In genomic region chr2:179239194-179239593, GRCh38 we compare ENCODE assay signal across 8 cellular contexts. TPM values are rescaled to one million over a fixed set of nuclear protein-coding genes. Genes with fewer than 3 reads are reported as not detected.
A peak's percentile ranks its signal among the peaks of the same experiment; 100 is the strongest.
DNase-seq lines count a peak whose midpoint lies in the region; ATAC-seq and TF ChIP-seq lines count a peak whose summit lies in the region.

No MANE protein-coding gene starts in this region.

- no peak for TF ChIP-seq CTCF in upper lobe of right lung (IDR thresholded peaks at IDR 0.05)

- H3K4me1 ChIP-seq in upper lobe of right lung (peaks cover 19% of the 10 kb centered on the region), aorta (ENCODE audit: control insufficient read depth in 1 of 2, insufficient read depth in 2 of 2, low read length in 2 of 2) (peaks cover 2 to 22% of the 10 kb centered on the region in 2 donors)

- DNase-seq in HPDE6-E6E7 (ENCODE audit: extremely low spot score), result peak; percentile 43
- no peak for DNase-seq in upper lobe of right lung
- DNase-seq in T-helper 9 cell, result no peak
- no peak for DNase-seq in aorta
- DNase-seq in caudate nucleus (lab: John Stamatoyannopoulos, UW), result no peak

- no peaks in the 10 kb centered on the region for H3K36me3 ChIP-seq in upper lobe of right lung
- no peaks in the 10 kb centered on the region for H3K36me3 ChIP-seq in aorta (ENCODE audit: control insufficient read depth in 1 of 2, insufficient read depth in 2 of 2, low read length in 1 of 2)

- H3K9me3 ChIP-seq in upper lobe of right lung (no peaks in the 10 kb centered on the region), aorta (ENCODE audit: control insufficient read depth, low read length) (no peaks in the 10 kb centered on the region)

- intact Hi-C loops in upper lobe of right lung (cut with DNase I) (no loop called here), aorta (cut with DNase I) (no loop called here)

- no peak overlapping the region for H3K4me3 ChIP-seq in upper lobe of right lung
- H3K4me3 ChIP-seq in aorta (ENCODE audit: low read length in 2 of 2), result no peak overlapping the region

- H3K27ac ChIP-seq in upper lobe of right lung (no peak overlapping the region), aorta (ENCODE audit: low read depth in 1 of 2, low read length in 2 of 2) (no peak overlapping the region), caudate nucleus (ENCODE audit: low read depth, low read length) (no peak overlapping the region)

- H3K27me3 ChIP-seq in upper lobe of right lung, result no peaks in the 10 kb centered on the region
- no peaks in the 10 kb centered on the region for H3K27me3 ChIP-seq in aorta (ENCODE audit: control insufficient read depth in 1 of 2, insufficient read depth in 2 of 2, low read length in 1 of 2)

- ATAC-seq in GM18498 (IDR thresholded peaks at IDR 0.05; ENCODE audit: unreplicated experiment) (peak; percentile 61), GM21526 (IDR thresholded peaks at IDR 0.05; ENCODE audit: low FRiP score, unreplicated experiment) (peak; percentile 51), esophagus mucosa (peak; percentile 74), upper lobe of right lung (no peak), aorta (ENCODE audit: low FRiP score) (no peak)

RNA-seq across cellular contexts. Expression of gene SESTD1, which starts 25.4 kb away (rescaled TPM):
- total RNA-seq in esophagus mucosa, result 19.8 TPM
- 107 TPM for total RNA-seq in upper lobe of right lung
- total RNA-seq in aorta, result 100 to 1,000 TPM; 157 to 159 TPM
- 10 to 100 TPM; 39.2 to 51.6 TPM for polyA plus RNA-seq in aorta

Comparison
In these comparisons a context has a peak if more than half of its experiments do, and no peak if none do; other contexts are left out.
1. ATAC-seq: peak in GM18498 (single experiment), GM21526 (single experiment) and esophagus mucosa (single experiment); none in upper lobe of right lung (single experiment) and aorta (single experiment).